ENCODE assay signal across 22 cellular contexts in the genomic region with DNA sequence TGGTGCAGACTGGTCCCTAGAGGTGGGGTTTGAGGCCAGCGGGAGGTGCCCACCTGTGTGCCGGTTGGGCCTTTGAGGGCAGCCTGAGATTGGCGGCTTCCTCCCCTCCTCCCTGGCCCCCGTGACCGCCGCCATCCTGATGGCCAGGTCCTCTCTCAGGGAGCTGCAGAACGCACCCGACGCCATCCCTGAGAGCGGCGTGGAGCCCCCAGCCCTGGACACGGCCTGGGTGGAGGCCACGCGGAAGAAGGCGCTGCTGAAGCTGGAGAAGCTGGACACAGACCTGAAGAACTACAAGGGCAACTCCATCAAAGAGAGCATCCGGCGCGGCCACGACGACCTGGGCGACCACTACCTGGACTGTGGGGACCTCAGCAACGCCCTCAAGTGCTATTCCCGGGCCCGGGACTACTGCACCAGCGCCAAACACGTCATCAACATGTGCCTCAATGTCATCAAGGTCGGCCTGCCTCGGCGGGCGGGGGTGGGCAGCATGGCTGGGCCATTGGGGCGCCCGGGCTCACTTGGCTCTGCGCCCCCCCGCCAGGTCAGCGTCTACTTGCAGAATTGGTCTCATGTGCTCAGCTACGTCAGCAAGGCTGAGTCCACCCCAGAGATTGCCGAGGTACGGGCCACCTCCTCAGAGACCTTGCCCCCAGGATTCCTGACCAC. TPM values are rescaled to one million over a fixed set of nuclear protein-coding genes. Genes with fewer than 3 reads are reported as not detected.
DNase-seq lines count a peak whose midpoint lies in the region; ATAC-seq, FAIRE-seq and TF ChIP-seq lines count a peak whose summit lies in the region.
"Had no signal": no experiment of that assay in that cellular context is flagged by ENCODE, and none has a peak within 500 bp of the region (broad histone marks: within the 10 kb centered on the region; RNA-seq: fewer than 3 reads in every experiment).

No MANE protein-coding gene starts in this region.

- no peak for TF ChIP-seq POLR2A in HepG2 (IDR thresholded peaks at IDR 0.05; ENCODE audit: insufficient read depth in 1 of 2, low read depth in 2 of 2, low read length in 2 of 2)

- no TSS peak for BruUV-seq in HepG2 (replicated peaks; lab: Mats Ljungman, UMichigan)

- no peak overlapping the region for H3K4me3 ChIP-seq in HepG2 (replicated peaks in 1 of 3; ENCODE audit: insufficient read depth in 1 of 3, low read depth in 2 of 3, low read length in 3 of 3)
- H3K4me3 ChIP-seq: BLaER1, esophagus squamous epithelium, left lung had no signal

- H3K27me3 ChIP-seq in HepG2 (ENCODE audit: control insufficient read depth in 1 of 2, insufficient read depth in 2 of 2, low read length in 2 of 2): no peaks in the 10 kb centered on the region; a peak in 2 of 5 replicates
- H3K27me3 ChIP-seq: BLaER1, esophagus squamous epithelium, left lung had no signal

- no peak overlapping the region for H3K4me2 ChIP-seq in HepG2 (ENCODE audit: low read depth, low read length)

- TF ChIP-seq EP300 in HepG2 (IDR thresholded peaks at IDR 0.05; ENCODE audit: low read depth in 2 of 2, low read length in 2 of 2): no peak
- no peak for TF ChIP-seq EP300 in HepG2 (CRISPR knock-in tag; IDR thresholded peaks at IDR 0.05; ENCODE audit: borderline replicate concordance)

- ATAC-seq in HepG2: no peak
- ATAC-seq in HG03196 (IDR thresholded peaks at IDR 0.05; ENCODE audit: unreplicated experiment): no peak
- ATAC-seq: left lung, right cardiac atrium had no signal

- peaks cover 10% of the 10 kb centered on the region for H3K4me1 Mint-ChIP-seq in activated CD4-positive, alpha-beta T cell treated with anti-CD3 and anti-CD28 coated beads, Interleukin-2, amount 10 ng/mL, durations not matched to agents 24 days and 14 days

- H3K9me3 Mint-ChIP-seq in activated CD4-positive, alpha-beta T cell treated with anti-CD3 and anti-CD28 coated beads, Interleukin-2, amount 10 ng/mL, durations not matched to agents 24 days and 14 days: no peaks in the 10 kb centered on the region
- H3K9me3 Mint-ChIP-seq: activated naive CD4-positive, alpha-beta T cell treated with anti-CD3 and anti-CD28 coated beads, Interleukin-2, amount 50 U/mL, for 24 hours had no signal

- no peak overlapping the region for H2AFZ ChIP-seq in HepG2 (ENCODE audit: low read length)

- no peaks in the 10 kb centered on the region; the same call in 1 of the 2 replicates for H4K20me1 ChIP-seq in HepG2 (ENCODE audit: insufficient read depth, low read length)

- H3K27me3 Mint-ChIP-seq in activated CD4-positive, alpha-beta T cell treated with anti-CD3 and anti-CD28 coated beads, Interleukin-2, amount 10 ng/mL, durations not matched to agents 24 days and 14 days: no peaks in the 10 kb centered on the region
- H3K27me3 Mint-ChIP-seq: activated naive CD4-positive, alpha-beta T cell treated with anti-CD3 and anti-CD28 coated beads, Interleukin-2, amount 50 U/mL, for 24 hours had no signal

- peaks cover 13% of the 10 kb centered on the region for H3K36me3 Mint-ChIP-seq in activated CD4-positive, alpha-beta T cell treated with anti-CD3 and anti-CD28 coated beads, Interleukin-2, amount 10 ng/mL, durations not matched to agents 24 days and 14 days (ENCODE audit: low read depth)
- H3K36me3 Mint-ChIP-seq: activated naive CD4-positive, alpha-beta T cell treated with anti-CD3 and anti-CD28 coated beads, Interleukin-2, amount 50 U/mL, for 24 hours had no signal

- peaks cover 60% of the 10 kb centered on the region for H3K4me1 ChIP-seq in HepG2 (ENCODE audit: insufficient read depth, low read length)

- H3K36me3 ChIP-seq in HepG2 (replicated peaks in 1 of 2; ENCODE audit: control insufficient read depth in 1 of 2, insufficient read depth in 2 of 2, low read length in 2 of 2): peaks cover 27 to 42% of the 10 kb centered on the region in 2 experiments

- 93% methylated on average over 37 of the region's 38 CpGs for WGBS in HepG2 (ENCODE audit: low lambda C conversion rate)

- no peak for DNase-seq in activated CD4-positive, alpha-beta T cell treated with anti-CD3 and anti-CD28 coated beads, Interleukin-2, amount 10 ng/mL, durations not matched to agents 24 days and 14 days
- DNase-seq in activated CD4-positive, alpha-beta T cell treated with anti-CD3 and anti-CD28 coated beads, Interleukin-2, amount 50 U/mL, for 4 hours: no peak
- peak; percentile 0 for DNase-seq in NCI-H226
- DNase-seq in HepG2 (ENCODE audit: low spot score): no peak
- no peak for DNase-seq in inferior parietal cortex (ENCODE audit: extremely low spot score)
- no peak for DNase-seq in hypothalamus (lab: John Stamatoyannopoulos, UW)
- DNase-seq: activated CD4-positive, alpha-beta T cell treated with anti-CD3 and anti-CD28 coated beads, Interleukin-2, amount 50 U/mL, for 1 hour; effector memory CD4-positive, alpha-beta T cell; esophagus squamous epithelium; GDM1; KBM-7; midbrain; NCI-H146; NCI-H2171 treated with DMSO at 0.1 percent for 48 hours had no signal

- POLR2A ChIA-PET in HepG2 (lab: Yijun Ruan, JAX): interaction anchor here (0.9 to 1.6 kb wide), 3 partner anchors 9 to 17 kb away, joined by 3 read pairs; partner anchors contain the start of gene DCXR

- peak overlapping the region; percentile 55 for H3K4me3 Mint-ChIP-seq in activated CD4-positive, alpha-beta T cell treated with anti-CD3 and anti-CD28 coated beads, Interleukin-2, amount 10 ng/mL, durations not matched to agents 24 days and 14 days

- no peak overlapping the region for H3K9ac ChIP-seq in HepG2 (ENCODE audit: insufficient read depth, low read depth, low read length)

- H3K9me3 ChIP-seq in HepG2 (ENCODE audit: low read length): no peaks in the 10 kb centered on the region
- H3K9me3 ChIP-seq: BLaER1, esophagus squamous epithelium, left lung had no signal

- H3K79me2 ChIP-seq in HepG2 (ENCODE audit: insufficient read depth, low read length): peaks cover 32% of the 10 kb centered on the region

- CTCF ChIA-PET in HepG2 (lab: Yijun Ruan, JAX; ENCODE audit: low intra/inter-chr PET ratio, low total read pairs): no interaction called here

- no peak for TF ChIP-seq RAD21 in HepG2 (CRISPR knock-in tag; IDR thresholded peaks at IDR 0.05)

- in situ Hi-C loops in HepG2 (cut with HindIII; ENCODE audit: extremely low pct_ligation_motif_present, low pct_unique_long_range_greater_than_20kb): no loop called here

- no peak for FAIRE-seq in HepG2 (lab: Jason Lieb, UNC)
- FAIRE-seq: A204.1, TTC549 had no signal

- TF ChIP-seq CTCF in 22Rv1 (IDR thresholded peaks at IDR 0.05): no peak
- TF ChIP-seq CTCF in HepG2 (CRISPR knock-in tag; IDR thresholded peaks at IDR 0.05): no peak

- intact Hi-C loops in activated CD4-positive, alpha-beta T cell treated with anti-CD3 and anti-CD28 coated beads, Interleukin-2, amount 10 ng/mL, durations not matched to agents 24 days and 14 days (cut with micrococcal nuclease): no loop called here
- intact Hi-C loops in HepG2 (cut with micrococcal nuclease; ENCODE audit: unreplicated experiment): loop anchor here (5.0 kb wide), 1 partner anchor 43 kb away; the partner anchor contains the start of gene FASN

- H3K27ac Mint-ChIP-seq in activated CD4-positive, alpha-beta T cell treated with anti-CD3 and anti-CD28 coated beads, Interleukin-2, amount 10 ng/mL, durations not matched to agents 24 days and 14 days: no peak overlapping the region
- H3K27ac Mint-ChIP-seq: activated naive CD4-positive, alpha-beta T cell treated with anti-CD3 and anti-CD28 coated beads, Interleukin-2, amount 50 U/mL, for 24 hours had no signal

- H3K27ac ChIP-seq in 22Rv1: 0 out of 2 replicates have a peak overlapping the region, but pooled peaks have one; percentile 87
- H3K27ac ChIP-seq in HepG2 (ENCODE audit: extremely low read length, insufficient read depth, low read length): no peak overlapping the region
- H3K27ac ChIP-seq: BLaER1, esophagus squamous epithelium, left lung had no signal

RNA-seq across cellular contexts. Expression of gene GPS1, which starts 2.8 kb away (rescaled TPM):
- total RNA-seq in activated CD4-positive, alpha-beta T cell treated with anti-CD3 and anti-CD28 coated beads, Interleukin-2, amount 10 ng/mL, durations not matched to agents 24 days and 14 days: 117 and 118 TPM in 2 replicates
- 106 and 124 TPM in 2 replicates for total RNA-seq in HepG2 (2016; rRNA removed; fragmentation: Illumina TruSeq; extraction: Trizol)
- total RNA-seq in HepG2 (2016; cell fraction: cytosol; rRNA removed; fragmentation: Illumina TruSeq; extraction: Trizol; ENCODE audit: low read depth): 87.3 and 88.2 TPM in 2 replicates
- 99.7 and 134 TPM in 2 replicates for total RNA-seq in HepG2 (2016; cell fraction: insoluble cytoplasmic fraction; rRNA removed; fragmentation: Illumina TruSeq; extraction: Trizol)
- total RNA-seq in HepG2 (2016; cell fraction: membrane; rRNA removed; fragmentation: Illumina TruSeq; extraction: Trizol): 96.5 and 111 TPM in 2 replicates
- total RNA-seq in HepG2 (2016; cell fraction: nucleus; rRNA removed; fragmentation: Illumina TruSeq; extraction: Trizol): 89.5 and 106 TPM in 2 replicates
- 128 and 161 TPM in 2 replicates for polyA plus RNA-seq in HepG2 (2011; rRNA removed)
- polyA plus RNA-seq in HepG2 (2011; cell fraction: cytosol; rRNA removed): 107 and 157 TPM in 2 replicates
- 389 and 467 TPM in 2 replicates for polyA plus RNA-seq in HepG2 (2011; cell fraction: nucleus; rRNA removed)
- polyA plus RNA-seq in HepG2 (2012): 102 and 120 TPM in 2 replicates
- polyA plus RNA-seq in HepG2 (2016; cell fraction: cytosol; fragmentation: Illumina TruSeq; extraction: Trizol; ENCODE audit: low read depth): 96.5 and 102 TPM in 2 replicates
- polyA plus RNA-seq in HepG2 (2016; cell fraction: insoluble cytoplasmic fraction; fragmentation: Illumina TruSeq; extraction: Trizol; ENCODE audit: low read depth): 120 and 146 TPM in 2 replicates
- polyA plus RNA-seq in HepG2 (2016; cell fraction: membrane; fragmentation: Illumina TruSeq; extraction: Trizol; ENCODE audit: low read depth): 103 and 104 TPM in 2 replicates
- polyA plus RNA-seq in HepG2 (2016; cell fraction: nucleus; fragmentation: Illumina TruSeq; extraction: Trizol; ENCODE audit: insufficient read depth, low read depth): 225 and 229 TPM in 2 replicates
- 182 and 265 TPM in 2 replicates for polyA minus RNA-seq in HepG2 (2011; rRNA and poly(A)+ RNA removed; ENCODE audit: low replicate concordance)
- polyA minus RNA-seq in HepG2 (2011; cell fraction: cytosol; rRNA and poly(A)+ RNA removed): 76.6 and 80.3 TPM in 2 replicates
- polyA minus RNA-seq in HepG2 (2011; cell fraction: nucleus; rRNA and poly(A)+ RNA removed): 60.2 and 61.0 TPM in 2 replicates

RNA-seq across cellular contexts. Expression of gene RFNG, which starts 2.9 kb away (rescaled TPM):
- 21.4 and 30.8 TPM in 2 replicates for total RNA-seq in activated CD4-positive, alpha-beta T cell treated with anti-CD3 and anti-CD28 coated beads, Interleukin-2, amount 10 ng/mL, durations not matched to agents 24 days and 14 days
- 27.8 and 64.0 TPM in 2 replicates for total RNA-seq in HepG2 (2016; rRNA removed; fragmentation: Illumina TruSeq; extraction: Trizol)
- total RNA-seq in HepG2 (2016; cell fraction: cytosol; rRNA removed; fragmentation: Illumina TruSeq; extraction: Trizol; ENCODE audit: low read depth): 72.5 and 73.8 TPM in 2 replicates
- total RNA-seq in HepG2 (2016; cell fraction: insoluble cytoplasmic fraction; rRNA removed; fragmentation: Illumina TruSeq; extraction: Trizol): 23.6 and 61.0 TPM in 2 replicates
- 95.0 and 98.0 TPM in 2 replicates for total RNA-seq in HepG2 (2016; cell fraction: membrane; rRNA removed; fragmentation: Illumina TruSeq; extraction: Trizol)
- total RNA-seq in HepG2 (2016; cell fraction: nucleus; rRNA removed; fragmentation: Illumina TruSeq; extraction: Trizol): 53.3 and 60.7 TPM in 2 replicates
- 61.4 and 90.6 TPM in 2 replicates for polyA plus RNA-seq in HepG2 (2011; rRNA removed)
- polyA plus RNA-seq in HepG2 (2011; cell fraction: cytosol; rRNA removed): 36.1 and 62.0 TPM in 2 replicates
- polyA plus RNA-seq in HepG2 (2011; cell fraction: nucleus; rRNA removed): 548 and 733 TPM in 2 replicates
- 60.9 and 71.7 TPM in 2 replicates for polyA plus RNA-seq in HepG2 (2012)
- 106 and 121 TPM in 2 replicates for polyA plus RNA-seq in HepG2 (2016; cell fraction: cytosol; fragmentation: Illumina TruSeq; extraction: Trizol; ENCODE audit: low read depth)
- 35.7 and 47.7 TPM in 2 replicates for polyA plus RNA-seq in HepG2 (2016; cell fraction: insoluble cytoplasmic fraction; fragmentation: Illumina TruSeq; extraction: Trizol; ENCODE audit: low read depth)
- 128 and 132 TPM in 2 replicates for polyA plus RNA-seq in HepG2 (2016; cell fraction: membrane; fragmentation: Illumina TruSeq; extraction: Trizol; ENCODE audit: low read depth)
- 227 and 229 TPM in 2 replicates for polyA plus RNA-seq in HepG2 (2016; cell fraction: nucleus; fragmentation: Illumina TruSeq; extraction: Trizol; ENCODE audit: insufficient read depth, low read depth)
- polyA minus RNA-seq in HepG2 (2011; rRNA and poly(A)+ RNA removed; ENCODE audit: low replicate concordance): 12.3 and 58.2 TPM in 2 replicates
- polyA minus RNA-seq in HepG2 (2011; cell fraction: cytosol; rRNA and poly(A)+ RNA removed): 21.9 and 29.0 TPM in 2 replicates
- 29.7 and 35.9 TPM in 2 replicates for polyA minus RNA-seq in HepG2 (2011; cell fraction: nucleus; rRNA and poly(A)+ RNA removed)

RNA-seq across cellular contexts. Expression of gene DUS1L, which starts 11.1 kb away (rescaled TPM):
- 230 and 232 TPM in 2 replicates for total RNA-seq in activated CD4-positive, alpha-beta T cell treated with anti-CD3 and anti-CD28 coated beads, Interleukin-2, amount 10 ng/mL, durations not matched to agents 24 days and 14 days
- 67.9 and 109 TPM in 2 replicates for total RNA-seq in HepG2 (2016; rRNA removed; fragmentation: Illumina TruSeq; extraction: Trizol)
- 206 and 220 TPM in 2 replicates for total RNA-seq in HepG2 (2016; cell fraction: cytosol; rRNA removed; fragmentation: Illumina TruSeq; extraction: Trizol; ENCODE audit: low read depth)
- 58.4 and 113 TPM in 2 replicates for total RNA-seq in HepG2 (2016; cell fraction: insoluble cytoplasmic fraction; rRNA removed; fragmentation: Illumina TruSeq; extraction: Trizol)
- total RNA-seq in HepG2 (2016; cell fraction: membrane; rRNA removed; fragmentation: Illumina TruSeq; extraction: Trizol): 268 and 276 TPM in 2 replicates
- 69.9 and 102 TPM in 2 replicates for total RNA-seq in HepG2 (2016; cell fraction: nucleus; rRNA removed; fragmentation: Illumina TruSeq; extraction: Trizol)
- polyA plus RNA-seq in HepG2 (2011; rRNA removed): 81.0 and 108 TPM in 2 replicates
- 64.5 and 97.7 TPM in 2 replicates for polyA plus RNA-seq in HepG2 (2011; cell fraction: cytosol; rRNA removed)
- polyA plus RNA-seq in HepG2 (2011; cell fraction: nucleus; rRNA removed): 583 and 668 TPM in 2 replicates
- 82.7 and 123 TPM in 2 replicates for polyA plus RNA-seq in HepG2 (2012)
- polyA plus RNA-seq in HepG2 (2016; cell fraction: cytosol; fragmentation: Illumina TruSeq; extraction: Trizol; ENCODE audit: low read depth): 353 and 384 TPM in 2 replicates
- polyA plus RNA-seq in HepG2 (2016; cell fraction: insoluble cytoplasmic fraction; fragmentation: Illumina TruSeq; extraction: Trizol; ENCODE audit: low read depth): 138 and 172 TPM in 2 replicates
- polyA plus RNA-seq in HepG2 (2016; cell fraction: membrane; fragmentation: Illumina TruSeq; extraction: Trizol; ENCODE audit: low read depth): 444 and 521 TPM in 2 replicates
- polyA plus RNA-seq in HepG2 (2016; cell fraction: nucleus; fragmentation: Illumina TruSeq; extraction: Trizol; ENCODE audit: insufficient read depth, low read depth): 330 and 339 TPM in 2 replicates
- 47.0 and 79.2 TPM in 2 replicates for polyA minus RNA-seq in HepG2 (2011; rRNA and poly(A)+ RNA removed; ENCODE audit: low replicate concordance)
- polyA minus RNA-seq in HepG2 (2011; cell fraction: cytosol; rRNA and poly(A)+ RNA removed): 31.7 and 34.4 TPM in 2 replicates
- polyA minus RNA-seq in HepG2 (2011; cell fraction: nucleus; rRNA and poly(A)+ RNA removed): 85.7 and 87.9 TPM in 2 replicates

RNA-seq across cellular contexts. Expression of gene DCXR, which starts 17.0 kb away (rescaled TPM):
- 128 TPM in 2 replicates for total RNA-seq in activated CD4-positive, alpha-beta T cell treated with anti-CD3 and anti-CD28 coated beads, Interleukin-2, amount 10 ng/mL, durations not matched to agents 24 days and 14 days
- 286 and 311 TPM in 2 replicates for total RNA-seq in HepG2 (2016; rRNA removed; fragmentation: Illumina TruSeq; extraction: Trizol)
- total RNA-seq in HepG2 (2016; cell fraction: cytosol; rRNA removed; fragmentation: Illumina TruSeq; extraction: Trizol; ENCODE audit: low read depth): 275 and 353 TPM in 2 replicates
- 302 and 321 TPM in 2 replicates for total RNA-seq in HepG2 (2016; cell fraction: insoluble cytoplasmic fraction; rRNA removed; fragmentation: Illumina TruSeq; extraction: Trizol)
- 228 and 297 TPM in 2 replicates for total RNA-seq in HepG2 (2016; cell fraction: membrane; rRNA removed; fragmentation: Illumina TruSeq; extraction: Trizol)
- 132 and 152 TPM in 2 replicates for total RNA-seq in HepG2 (2016; cell fraction: nucleus; rRNA removed; fragmentation: Illumina TruSeq; extraction: Trizol)
- polyA plus RNA-seq in HepG2 (2011; rRNA removed): 287 and 290 TPM in 2 replicates
- 253 and 424 TPM in 2 replicates for polyA plus RNA-seq in HepG2 (2011; cell fraction: cytosol; rRNA removed)
- polyA plus RNA-seq in HepG2 (2011; cell fraction: nucleus; rRNA removed): 645 and 737 TPM in 2 replicates
- polyA plus RNA-seq in HepG2 (2012): 190 and 266 TPM in 2 replicates
- 398 and 426 TPM in 2 replicates for polyA plus RNA-seq in HepG2 (2016; cell fraction: cytosol; fragmentation: Illumina TruSeq; extraction: Trizol; ENCODE audit: low read depth)
- polyA plus RNA-seq in HepG2 (2016; cell fraction: insoluble cytoplasmic fraction; fragmentation: Illumina TruSeq; extraction: Trizol; ENCODE audit: low read depth): 296 and 330 TPM in 2 replicates
- polyA plus RNA-seq in HepG2 (2016; cell fraction: membrane; fragmentation: Illumina TruSeq; extraction: Trizol; ENCODE audit: low read depth): 308 and 335 TPM in 2 replicates
- polyA plus RNA-seq in HepG2 (2016; cell fraction: nucleus; fragmentation: Illumina TruSeq; extraction: Trizol; ENCODE audit: insufficient read depth, low read depth): 280 and 299 TPM in 2 replicates
- 73.9 and 172 TPM in 2 replicates for polyA minus RNA-seq in HepG2 (2011; rRNA and poly(A)+ RNA removed; ENCODE audit: low replicate concordance)
- 52.1 and 74.6 TPM in 2 replicates for polyA minus RNA-seq in HepG2 (2011; cell fraction: cytosol; rRNA and poly(A)+ RNA removed)
- polyA minus RNA-seq in HepG2 (2011; cell fraction: nucleus; rRNA and poly(A)+ RNA removed): 61.5 and 67.5 TPM in 2 replicates

RNA-seq across cellular contexts. Expression of gene RAC3, which starts 23.0 kb away (rescaled TPM):
- 11.5 and 12.1 TPM in 2 replicates for total RNA-seq in activated CD4-positive, alpha-beta T cell treated with anti-CD3 and anti-CD28 coated beads, Interleukin-2, amount 10 ng/mL, durations not matched to agents 24 days and 14 days
- total RNA-seq in HepG2 (2016; rRNA removed; fragmentation: Illumina TruSeq; extraction: Trizol): 4.0 and 10.5 TPM in 2 replicates
- 6.8 and 9.8 TPM in 2 replicates for total RNA-seq in HepG2 (2016; cell fraction: cytosol; rRNA removed; fragmentation: Illumina TruSeq; extraction: Trizol; ENCODE audit: low read depth)
- total RNA-seq in HepG2 (2016; cell fraction: insoluble cytoplasmic fraction; rRNA removed; fragmentation: Illumina TruSeq; extraction: Trizol): 3.9 and 12.6 TPM in 2 replicates
- total RNA-seq in HepG2 (2016; cell fraction: membrane; rRNA removed; fragmentation: Illumina TruSeq; extraction: Trizol): 7.3 and 10.1 TPM in 2 replicates
- 11.7 and 12.9 TPM in 2 replicates for total RNA-seq in HepG2 (2016; cell fraction: nucleus; rRNA removed; fragmentation: Illumina TruSeq; extraction: Trizol)
- polyA plus RNA-seq in HepG2 (2011; rRNA removed): 21.3 and 24.1 TPM in 2 replicates
- 12.8 and 16.7 TPM in 2 replicates for polyA plus RNA-seq in HepG2 (2011; cell fraction: cytosol; rRNA removed)
- polyA plus RNA-seq in HepG2 (2011; cell fraction: nucleus; rRNA removed): 111 and 165 TPM in 2 replicates
- polyA plus RNA-seq in HepG2 (2012): 6.3 and 10.6 TPM in 2 replicates
- 10.4 and 12.0 TPM in 2 replicates for polyA plus RNA-seq in HepG2 (2016; cell fraction: cytosol; fragmentation: Illumina TruSeq; extraction: Trizol; ENCODE audit: low read depth)
- polyA plus RNA-seq in HepG2 (2016; cell fraction: insoluble cytoplasmic fraction; fragmentation: Illumina TruSeq; extraction: Trizol; ENCODE audit: low read depth): 6.0 and 7.2 TPM in 2 replicates
- 8.8 and 10.0 TPM in 2 replicates for polyA plus RNA-seq in HepG2 (2016; cell fraction: membrane; fragmentation: Illumina TruSeq; extraction: Trizol; ENCODE audit: low read depth)
- polyA plus RNA-seq in HepG2 (2016; cell fraction: nucleus; fragmentation: Illumina TruSeq; extraction: Trizol; ENCODE audit: insufficient read depth, low read depth): 45.9 and 51.6 TPM in 2 replicates
- 12.6 and 13.2 TPM in 2 replicates for polyA minus RNA-seq in HepG2 (2011; rRNA and poly(A)+ RNA removed; ENCODE audit: low replicate concordance)
- 3.0 and 3.6 TPM in 2 replicates for polyA minus RNA-seq in HepG2 (2011; cell fraction: cytosol; rRNA and poly(A)+ RNA removed)
- 6.7 and 7.6 TPM in 2 replicates for polyA minus RNA-seq in HepG2 (2011; cell fraction: nucleus; rRNA and poly(A)+ RNA removed)
